Comparison of ENCODE assay signal across 8 cellular contexts in the genomic region with DNA sequence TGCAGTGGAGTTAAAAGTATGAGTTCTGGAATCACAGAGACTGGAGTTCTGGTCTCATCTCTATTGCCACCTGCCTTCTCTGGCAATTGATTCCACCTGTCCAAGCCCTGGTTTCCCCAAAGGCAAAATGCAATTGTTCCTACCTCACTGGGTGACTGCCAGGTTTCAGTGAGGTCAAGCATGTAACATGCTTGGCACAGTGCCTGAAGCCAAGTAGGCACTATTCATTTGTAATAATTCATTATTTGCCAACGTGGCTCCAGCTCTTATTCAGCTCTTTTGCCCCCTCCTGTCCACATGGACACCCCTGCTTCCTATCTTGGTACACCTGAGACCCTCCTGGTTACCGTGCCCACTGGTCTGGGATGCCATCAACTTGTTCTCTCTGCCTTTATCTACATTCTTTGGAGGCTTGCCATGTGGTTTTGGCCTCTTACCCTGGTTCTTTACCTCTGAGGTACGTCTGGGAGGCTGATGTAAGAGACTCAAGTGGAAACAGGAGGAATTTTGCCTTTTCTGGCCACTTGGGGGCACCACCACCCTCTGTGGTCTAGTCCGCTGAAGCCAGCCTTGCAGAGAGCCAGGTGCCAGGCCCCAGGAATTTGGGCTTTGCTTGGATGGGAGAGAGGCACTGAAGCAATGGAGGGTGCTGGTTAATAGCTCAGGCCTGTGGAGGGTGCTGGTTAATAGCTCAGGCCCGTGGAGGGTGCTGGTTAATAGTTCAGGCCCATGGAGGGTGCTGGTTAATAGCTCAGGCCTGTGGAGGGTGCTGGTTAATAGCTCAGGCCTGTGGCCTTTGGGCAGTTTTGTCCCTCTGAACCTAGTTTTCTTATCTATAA. TPM values are rescaled to one million over a fixed set of nuclear protein-coding genes. Genes with fewer than 3 reads are reported as not detected.
DNase-seq lines count a peak whose midpoint lies in the region; ATAC-seq and TF ChIP-seq lines count a peak whose summit lies in the region.

No MANE protein-coding gene starts in this region.

- H3K4me3 ChIP-seq in HEK293 (ENCODE audit: low read depth, low read length), result no peak overlapping the region
- no peak overlapping the region for H3K4me3 ChIP-seq in lower leg skin (ENCODE audit: low read depth, poor library complexity, severe bottlenecking)

- H3K9me3 Mint-ChIP-seq in activated CD4-positive, alpha-beta T cell treated with anti-CD3 and anti-CD28 coated beads, Interleukin-2, amount 10 ng/mL, durations not matched to agents 7 days and 5 days, result no peaks in the 10 kb centered on the region

- ATAC-seq in GM18870 (IDR thresholded peaks at IDR 0.05; ENCODE audit: unreplicated experiment), result no peak

- no peak overlapping the region for H3K27ac Mint-ChIP-seq in activated CD4-positive, alpha-beta T cell treated with anti-CD3 and anti-CD28 coated beads, Interleukin-2, amount 10 ng/mL, durations not matched to agents 7 days and 5 days

- TF ChIP-seq CTCF in HEK293 (tag by site-specific recombination; IDR thresholded peaks at IDR 0.05) (peak; percentile 78), lower leg skin (IDR thresholded peaks at IDR 0.05) (peak in 1 of 3 donors; percentile 10)

- DNase-seq in Ammon's horn (ENCODE audit: low spot score) (peak; percentile 80), NCI-H510A treated with DMSO at 0.1 percent for 48 hours (lab: John Stamatoyannopoulos, UW) (peak; percentile 90), dermis microvascular lymphatic vessel endothelial cell (ENCODE audit: low read depth in 2 of 2) (peak; percentile 27 to 66), lower leg skin (ENCODE audit: low spot score in 2 of 2) (peak; percentile 72 to 96)
- peak; percentile 66 for DNase-seq in activated CD4-positive, alpha-beta T cell treated with anti-CD3 and anti-CD28 coated beads, Interleukin-2, amount 10 ng/mL, durations not matched to agents 7 days and 5 days
- DNase-seq in stimulated activated CD8-positive, alpha-beta memory T cell treated with anti-CD3 and anti-CD28 coated beads, Interleukin-15, amount 100 ng/mL, for 1 hour (ENCODE audit: low read depth), result peak; percentile 22

- H3K36me3 Mint-ChIP-seq in activated CD4-positive, alpha-beta T cell treated with anti-CD3 and anti-CD28 coated beads, Interleukin-2, amount 10 ng/mL, durations not matched to agents 7 days and 5 days (ENCODE audit: low read depth), result no peaks in the 10 kb centered on the region

- peak overlapping the region; percentile 24; the same call in 1 of the 2 replicates for H3K27ac ChIP-seq in HEK293 (ENCODE audit: extremely low read depth, low read depth, low read length)

- POLR2A ChIA-PET in HEK293 (lab: Yijun Ruan, JAX), result interaction anchor here (0.9 kb wide), 2 partner anchors 104 to 138 kb away, joined by 3 to 4 read pairs; no protein-coding TSS in a partner anchor
- POLR2A ChIA-PET in activated CD4-positive, alpha-beta T cell treated with anti-CD3 and anti-CD28 coated beads, Interleukin-2, amount 10 ng/mL, durations not matched to agents 7 days and 5 days (lab: Charles Lee), result no interaction called here

- intact Hi-C loops in lower leg skin (cut with DNase I; ENCODE audit: low total_unique reads), result no loop called here

- H3K4me3 Mint-ChIP-seq in activated CD4-positive, alpha-beta T cell treated with anti-CD3 and anti-CD28 coated beads, Interleukin-2, amount 10 ng/mL, durations not matched to agents 7 days and 5 days, result no peak overlapping the region

- CTCF ChIA-PET in HEK293 (lab: Yijun Ruan, JAX), result interaction anchor here (0.6 to 3.7 kb wide), 45 partner anchors 9 to 362 kb away, joined by 3 to 26 read pairs (median 4); a partner anchor contains a TSS
- CTCF ChIA-PET in activated CD4-positive, alpha-beta T cell treated with anti-CD3 and anti-CD28 coated beads, Interleukin-2, amount 10 ng/mL, durations not matched to agents 7 days and 5 days (lab: Charles Lee), result interaction anchor here (0.8 to 1.8 kb wide), 10 partner anchors 9 to 119 kb away, joined by 3 to 7 read pairs (median 3); no protein-coding TSS in a partner anchor

- H3K4me1 Mint-ChIP-seq in activated CD4-positive, alpha-beta T cell treated with anti-CD3 and anti-CD28 coated beads, Interleukin-2, amount 10 ng/mL, durations not matched to agents 7 days and 5 days, result peaks cover 9% of the 10 kb centered on the region

- WGBS in lower leg skin, 2 donors, result 5 to 7% methylated on average over 5 of the region's 5 CpGs

- H3K36me3 ChIP-seq in HEK293 (ENCODE audit: control insufficient read depth in 2 of 2, insufficient read depth in 1 of 2, low read length in 2 of 2), result no peaks in the 10 kb centered on the region

- no peak for TF ChIP-seq POLR2A in lower leg skin (IDR thresholded peaks at IDR 0.05)

- H3K27me3 Mint-ChIP-seq in activated CD4-positive, alpha-beta T cell treated with anti-CD3 and anti-CD28 coated beads, Interleukin-2, amount 10 ng/mL, durations not matched to agents 7 days and 5 days, result peaks cover 27% of the 10 kb centered on the region

- peaks cover 4% of the 10 kb centered on the region; the same call in 1 of the 2 replicates for H3K4me1 ChIP-seq in HEK293 (ENCODE audit: control insufficient read depth, insufficient read depth, low read length)

- no peaks in the 10 kb centered on the region for H3K9me3 ChIP-seq in HEK293 (ENCODE audit: control insufficient read depth, insufficient read depth, low read depth, low read length)

TF ChIP-seq in HEK293, 187 proteins besides CTCF, POLR2A, EP300 and RAD21 (continues in another document):
- TF ChIP-seq SCRT2 (tag by site-specific recombination; IDR thresholded peaks at IDR 0.05) (0 out of 2 replicates have a peak, but pooled peaks have one; percentile 25), KLF16 (tag by site-specific recombination; IDR thresholded peaks at IDR 0.05) (peak; percentile 17), ZNF302 (tag by site-specific recombination; IDR thresholded peaks at IDR 0.05; ENCODE audit: low read depth) (0 out of 2 replicates have a peak, but pooled peaks have one; percentile 41), BCL11B (tag by site-specific recombination; IDR thresholded peaks at IDR 0.05; ENCODE audit: low read depth) (no peak), PRDM1 (tag by site-specific recombination; IDR thresholded peaks at IDR 0.05) (0 out of 2 replicates have a peak, but pooled peaks have one; percentile 28), EGR2 (tag by site-specific recombination; IDR thresholded peaks at IDR 0.05; ENCODE audit: low read depth) (no peak), ZNF629 (tag by site-specific recombination; IDR thresholded peaks at IDR 0.05) (peak; percentile 69), ZNF558 (tag by site-specific recombination; IDR thresholded peaks at IDR 0.05) (0 out of 2 replicates have a peak, but pooled peaks have one; percentile 13), ZIC2 (tag by site-specific recombination; IDR thresholded peaks at IDR 0.05) (peak; percentile 2; the same call in 1 of the 2 replicates), ZBTB17 (tag by site-specific recombination; IDR thresholded peaks at IDR 0.05) (peak; percentile 73), ZNF341 (tag by site-specific recombination; IDR thresholded peaks at IDR 0.05; ENCODE audit: low read depth) (peak; percentile 8; the same call in 1 of the 2 replicates)
- TF ChIP-seq, protein P1, sequence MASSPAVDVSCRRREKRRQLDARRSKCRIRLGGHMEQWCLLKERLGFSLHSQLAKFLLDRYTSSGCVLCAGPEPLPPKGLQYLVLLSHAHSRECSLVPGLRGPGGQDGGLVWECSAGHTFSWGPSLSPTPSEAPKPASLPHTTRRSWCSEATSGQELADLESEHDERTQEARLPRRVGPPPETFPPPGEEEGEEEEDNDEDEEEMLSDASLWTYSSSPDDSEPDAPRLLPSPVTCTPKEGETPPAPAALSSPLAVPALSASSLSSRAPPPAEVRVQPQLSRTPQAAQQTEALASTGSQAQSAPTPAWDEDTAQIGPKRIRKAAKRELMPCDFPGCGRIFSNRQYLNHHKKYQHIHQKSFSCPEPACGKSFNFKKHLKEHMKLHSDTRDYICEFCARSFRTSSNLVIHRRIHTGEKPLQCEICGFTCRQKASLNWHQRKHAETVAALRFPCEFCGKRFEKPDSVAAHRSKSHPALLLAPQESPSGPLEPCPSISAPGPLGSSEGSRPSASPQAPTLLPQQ (tag by site-specific recombination; IDR thresholded peaks at IDR 0.05), result peak; percentile 54; the same call in 1 of the 2 replicates

RNA-seq across cellular contexts. Expression of a gene that starts 1.7 kb away (rescaled TPM):
- total RNA-seq in activated CD4-positive, alpha-beta T cell treated with anti-CD3 and anti-CD28 coated beads, Interleukin-2, amount 10 ng/mL, durations not matched to agents 7 days and 5 days, result not detected
- total RNA-seq in dermis microvascular lymphatic vessel endothelial cell, result not detected in 2 replicates
- 1 to 10 TPM; 1.5 to 3.5 (median 2.5) TPM for total RNA-seq in lower leg skin

RNA-seq across cellular contexts. Expression of a gene that starts 32.2 kb away (rescaled TPM):
- not detected for total RNA-seq in activated CD4-positive, alpha-beta T cell treated with anti-CD3 and anti-CD28 coated beads, Interleukin-2, amount 10 ng/mL, durations not matched to agents 7 days and 5 days
- total RNA-seq in dermis microvascular lymphatic vessel endothelial cell (not detected in 2 replicates), lower leg skin (100 to 1,000 TPM in 2 of 4 donors, 10 to 100 TPM in 2; 50.8 to 481 (median 81.3) TPM)

Comparison
In these comparisons a context has a peak if more than half of its experiments do, and no peak if none do; other contexts are left out.
1. DNase-seq: peak in every context shown above with its lines; median percentile 90 in NCI-H510A treated with DMSO at 0.1 percent for 48 hours; 84 in lower leg skin; 80 in Ammon's horn; 66 in activated CD4-positive, alpha-beta T cell treated with anti-CD3 and anti-CD28 coated beads, Interleukin-2, amount 10 ng/mL, durations not matched to agents 7 days and 5 days; 46 in dermis microvascular lymphatic vessel endothelial cell; 22 in stimulated activated CD8-positive, alpha-beta memory T cell treated with anti-CD3 and anti-CD28 coated beads, Interleukin-15, amount 100 ng/mL, for 1 hour.
2. RNA of a gene that starts 32.2 kb away (total RNA-seq): 50.8 to 481 TPM in lower leg skin; not detected in activated CD4-positive, alpha-beta T cell treated with anti-CD3 and anti-CD28 coated beads, Interleukin-2, amount 10 ng/mL, durations not matched to agents 7 days and 5 days and not detected in dermis microvascular lymphatic vessel endothelial cell; every median in the first group is over 10 times any median in the second.